8 cellular contexts compared by ENCODE assay signal in genomic region chr7:113483657-113484056, GRCh38.
"Had no signal": no experiment of that assay in that cellular context is flagged by ENCODE, and none has a peak within 500 bp of the region (broad histone marks: within the 10 kb centered on the region; RNA-seq: fewer than 3 reads in every experiment).

No MANE protein-coding gene starts in this region.

- H3K4me3 ChIP-seq: GM23248, HAP-1 had no signal

- H3K27ac ChIP-seq: GM23248, HL-60 had no signal

- DNase-seq: GM23248, GOT3, H7, KBM-7 had no signal

- H3K4me1 ChIP-seq: HAP-1 had no signal

- ATAC-seq: HCT116, HepG2 had no signal

- H3K36me3 ChIP-seq: HAP-1 had no signal

- H3K9ac ChIP-seq: GM23248 had no signal

- H3K9me3 ChIP-seq: HAP-1 had no signal

- H2AFZ ChIP-seq: GM23248 had no signal
